ENCODE assay signal across 14 cellular contexts in the genomic region with DNA sequence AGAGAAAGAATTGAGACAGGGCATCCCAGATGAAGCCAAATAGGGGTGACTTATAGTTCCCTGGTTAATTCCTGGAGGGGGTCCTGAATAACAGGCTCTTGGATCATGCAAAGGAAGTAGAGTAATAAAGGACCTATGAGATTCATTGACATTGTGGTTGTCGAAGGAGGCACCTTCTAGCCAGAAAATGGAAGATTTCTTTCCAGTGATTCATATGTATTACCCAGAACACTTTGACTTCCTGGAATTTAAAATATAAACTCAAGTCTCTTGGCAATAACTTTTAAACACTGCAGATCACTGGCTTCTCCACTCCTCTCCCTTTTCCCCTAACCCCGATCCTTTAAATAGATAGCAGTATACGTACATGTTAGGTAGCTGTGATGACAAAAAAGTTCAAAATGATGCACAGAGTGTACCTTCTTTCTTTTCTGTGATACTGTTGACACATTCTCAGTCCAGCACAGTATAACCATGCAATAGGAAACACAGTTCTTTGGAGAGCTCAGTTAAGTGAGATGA.
DNase-seq lines count a peak whose midpoint lies in the region; ATAC-seq and TF ChIP-seq lines count a peak whose summit lies in the region.
"Had no signal": no experiment of that assay in that cellular context is flagged by ENCODE, and none has a peak within 500 bp of the region (broad histone marks: within the 10 kb centered on the region; RNA-seq: fewer than 3 reads in every experiment).

No MANE protein-coding gene starts in this region.

- H3K27me3 ChIP-seq in PC-9 (ENCODE audit: insufficient read depth, low read depth) (no peaks in the 10 kb centered on the region), gastrocnemius medialis (no peaks in the 10 kb centered on the region)

- H3K27me3 Mint-ChIP-seq in osteocyte (ENCODE audit: unreplicated experiment): no peaks in the 10 kb centered on the region
- H3K27me3 Mint-ChIP-seq: memory B cell had no signal

- H4K20me1 ChIP-seq in PC-9 (ENCODE audit: insufficient read depth): no peaks in the 10 kb centered on the region

- H3K9me3 Mint-ChIP-seq in osteocyte (ENCODE audit: unreplicated experiment): no peaks in the 10 kb centered on the region
- H3K9me3 Mint-ChIP-seq: memory B cell had no signal

- H3K36me3 Mint-ChIP-seq in osteocyte (ENCODE audit: unreplicated experiment): peaks cover 4% of the 10 kb centered on the region
- H3K36me3 Mint-ChIP-seq: memory B cell had no signal

- H3K9me3 ChIP-seq in PC-9 (ENCODE audit: insufficient read depth, low read depth) (no peaks in the 10 kb centered on the region), gastrocnemius medialis (no peaks in the 10 kb centered on the region)

- H3K4me2 ChIP-seq in PC-9: no peak overlapping the region

- H3K4me3 Mint-ChIP-seq in osteocyte (ENCODE audit: unreplicated experiment): no peak overlapping the region
- H3K4me3 Mint-ChIP-seq: activated CD8-positive, alpha-beta T cell treated with anti-CD3 and anti-CD28 coated beads, Interleukin-2, amount 10 ng/mL, durations not matched to agents 7 days and 5 days; memory B cell had no signal

- H3K27ac Mint-ChIP-seq in osteocyte (ENCODE audit: unreplicated experiment): peak overlapping the region; percentile 89
- H3K27ac Mint-ChIP-seq: activated CD8-positive, alpha-beta T cell treated with anti-CD3 and anti-CD28 coated beads, Interleukin-2, amount 10 ng/mL, durations not matched to agents 7 days and 5 days; memory B cell had no signal

- TF ChIP-seq POLR2A in gastrocnemius medialis (IDR thresholded peaks at IDR 0.05): no peak

- in situ Hi-C loops in gastrocnemius medialis (cut with MboI; ENCODE audit: low sequenced_read_pairs in 4 of 4): no loop called here

- no TSS peak for BruUV-seq in PC-9 (replicated peaks; lab: Mats Ljungman, UMichigan)

- CTCF ChIA-PET in PC-9 (lab: Charles Lee): interaction anchor here (0.7 kb wide), 1 partner anchor 221 kb away, joined by 4 read pairs; no protein-coding TSS in a partner anchor

- TF ChIP-seq CTCF in PC-9 (conservative IDR thresholded peaks at IDR 0.05): no peak
- TF ChIP-seq CTCF in osteocyte (IDR thresholded peaks at IDR 0.05): no peak
- TF ChIP-seq CTCF in gastrocnemius medialis (IDR thresholded peaks at IDR 0.05 in 4 of 5, conservative IDR thresholded peaks at IDR 0.05 in 1 of 5): no peak

- H3K4me1 ChIP-seq in PC-9 (replicated peaks; ENCODE audit: insufficient read depth) (peaks cover 8% of the 10 kb centered on the region; the same call in 1 of the 2 replicates), gastrocnemius medialis (peaks cover 0 to under 1% of the 10 kb centered on the region in 2 donors)

- H3K4me1 Mint-ChIP-seq in osteocyte (ENCODE audit: unreplicated experiment): peaks cover 45% of the 10 kb centered on the region
- H3K4me1 Mint-ChIP-seq: memory B cell had no signal

- no peaks in the 10 kb centered on the region for H3K79me2 ChIP-seq in PC-9 (ENCODE audit: low read depth)

- peaks cover 4% of the 10 kb centered on the region; the same call in 1 of the 2 replicates for H3F3A ChIP-seq in PC-9 (ENCODE audit: insufficient read depth, low read depth)

- DNase-seq in Daoy (ENCODE audit: low read depth) (peak; percentile 88), PC-9 (peak in 1 of 2 experiments; percentile 41), osteocyte (ENCODE audit: extremely low spot score, unreplicated experiment) (no peak), pons (ENCODE audit: low spot score) (no peak), gastrocnemius medialis (no peak), retina (no peak), NCI-H1436 (lab: John Stamatoyannopoulos, UW) (no peak)
- DNase-seq: activated CD8-positive, alpha-beta T cell treated with anti-CD3 and anti-CD28 coated beads, Interleukin-2, amount 10 ng/mL, durations not matched to agents 7 days and 5 days; anterior cingulate cortex; NCI-H1092; NCI-H82; stimulated activated CD4-positive, alpha-beta T cell treated with anti-CD3 and anti-CD28 coated beads, Interleukin-12 subunit alpha, Interleukin-12 subunit beta, amount 100 ng/mL, for 4 hours had no signal

- H3K36me3 ChIP-seq in PC-9 (ENCODE audit: low read depth) (no peaks in the 10 kb centered on the region), gastrocnemius medialis (no peaks in the 10 kb centered on the region)

- 0 out of 2 replicates have a peak, but pooled peaks cover 4% of the 10 kb centered on the region for H3K9me2 ChIP-seq in PC-9 (ENCODE audit: insufficient read depth)

- ATAC-seq in esophagus mucosa (peak; percentile 82), gastrocnemius medialis (no peak)
- ATAC-seq: activated CD8-positive, alpha-beta T cell treated with anti-CD3 and anti-CD28 coated beads, Interleukin-2, amount 10 ng/mL, durations not matched to agents 7 days and 5 days had no signal

- intact Hi-C loops in PC-9 (cut with micrococcal nuclease; ENCODE audit: unreplicated experiment): no loop called here
- intact Hi-C loops in gastrocnemius medialis (cut with DNase I; ENCODE audit: low total_unique reads): no loop called here

- H3K27ac ChIP-seq in PC-9: no peak overlapping the region
- no peak overlapping the region for H3K27ac ChIP-seq in gastrocnemius medialis

- POLR2A ChIA-PET in PC-9 (lab: Charles Lee; ENCODE audit: unreplicated experiment): no interaction called here

- H2AFZ ChIP-seq in PC-9: 0 out of 2 replicates have a peak overlapping the region, but pooled peaks have one; percentile 52

- H3K4me3 ChIP-seq in PC-9 (no peak overlapping the region), gastrocnemius medialis (no peak overlapping the region)
